8 cellular contexts compared by ENCODE assay signal in genomic region chr1:52602328-52603300, GRCh38. TPM values are rescaled to one million over a fixed set of nuclear protein-coding genes. Genes with fewer than 3 reads are reported as not detected.
A peak's percentile ranks its signal among the peaks of the same experiment; 100 is the strongest.
DNase-seq lines count a peak whose midpoint lies in the region; ATAC-seq, FAIRE-seq and TF ChIP-seq lines count a peak whose summit lies in the region.

GPX7 (plus strand) TSS chr1:52602371; CDS start chr1:52602410, 39 bp downstream.

- no peaks in the 10 kb centered on the region for H3K9me3 Mint-ChIP-seq in immature natural killer cell

- CTCF ChIA-PET in AG04450 (lab: Charles Lee) = interaction anchor here (0.6 kb wide), 1 partner anchor 15 kb away, joined by 8 read pairs; no protein-coding TSS in a partner anchor

- 6 to 11% (median 9%) methylated on average over 63 to 90 of the region's 90 CpGs for WGBS in small intestine, 3 donors

- H3K4me1 ChIP-seq in HAP-1 (peaks cover 22% of the 10 kb centered on the region), small intestine (ENCODE audit: control insufficient read depth in 2 of 2, insufficient read depth in 1 of 2, low read depth in 1 of 2, low read length in 1 of 2) (no peaks in the 10 kb centered on the region)

- H3K4me3 Mint-ChIP-seq in immature natural killer cell = peak within 1 kb of the TSS; percentile 87 to 92 (median 89)

- in situ Hi-C loops in HAP-1 (cut with MboI; ENCODE audit: low sequenced_read_pairs) = no loop called here

- ATAC-seq in HG02678 (IDR thresholded peaks at IDR 0.05; ENCODE audit: unreplicated experiment) = no peak

- POLR2A ChIA-PET in AG04450 (lab: Yijun Ruan, JAX) = no interaction called here

- H3K4me3 ChIP-seq in AG04450 (ENCODE audit: low read depth, low read length) (peak within 1 kb of the TSS; percentile 53), HAP-1 (peak within 1 kb of the TSS; percentile 38), small intestine (ENCODE audit: low read depth in 1 of 2, low read length in 2 of 2) (peak within 1 kb of the TSS; percentile 62 to 64)

- no peaks in the 10 kb centered on the region; the same call in 1 of the 2 replicates for H3K9me3 ChIP-seq in AG04450 (ENCODE audit: control insufficient read depth, insufficient read depth, low read length)
- no peaks in the 10 kb centered on the region for H3K9me3 ChIP-seq in HAP-1
- no peaks in the 10 kb centered on the region for H3K9me3 ChIP-seq in small intestine (ENCODE audit: control insufficient read depth, low read depth)

- peaks cover 5 to 6% (median 5%) of the 10 kb centered on the region in 3 donors for H3K27me3 Mint-ChIP-seq in immature natural killer cell (ENCODE audit: low read depth in 3 of 3)

- peaks cover 4 to 8% (median 7%) of the 10 kb centered on the region in 3 donors for H3K36me3 Mint-ChIP-seq in immature natural killer cell

- TF ChIP-seq CTCF in AG04450 (IDR thresholded peaks at IDR 0.05; ENCODE audit: low read depth, low read length) = no peak
- no peak for TF ChIP-seq CTCF in VCaP (conservative IDR thresholded peaks at IDR 0.05)

- no peaks in the 10 kb centered on the region for H3K27me3 ChIP-seq in AG04450 (ENCODE audit: control insufficient read depth, insufficient read depth, low read length)
- no peaks in the 10 kb centered on the region for H3K27me3 ChIP-seq in HAP-1 (ENCODE audit: low read depth)
- no peaks in the 10 kb centered on the region for H3K27me3 ChIP-seq in small intestine (ENCODE audit: control insufficient read depth in 2 of 2, insufficient read depth in 2 of 2, low read length in 2 of 2)

- H3K27ac Mint-ChIP-seq in immature natural killer cell = peak within 1 kb of the TSS; percentile 85 to 94 (median 92)

- peaks cover 62 to 64% of the 10 kb centered on the region in 2 donors for H3K4me1 Mint-ChIP-seq in immature natural killer cell

- H3K36me3 ChIP-seq in HAP-1 (replicated peaks) (peaks cover 9% of the 10 kb centered on the region), small intestine (ENCODE audit: control insufficient read depth in 2 of 2, insufficient read depth in 2 of 2, low read length in 2 of 2) (no peaks in the 10 kb centered on the region)

- no peak for FAIRE-seq in small intestine (lab: Jason Lieb, UNC)

- DNase-seq in AG04450 (ENCODE audit: low read depth, low spot score) (no peak), HAP-1 (ENCODE audit: low spot score in 2 of 2) (peak; percentile 17 to 66), brain pericyte (ENCODE audit: low read depth, low spot score) (peak; percentile 11), immature natural killer cell (peak; percentile 74 to 79 (median 78)), small intestine (no peak), DMS114 treated with DMSO at 0.1 percent for 48 hours (lab: John Stamatoyannopoulos, UW; ENCODE audit: unreplicated experiment) (no peak)

- H3K27ac ChIP-seq in AG04450 (ENCODE audit: low read depth, low read length) (no peak within 1 kb of the TSS), VCaP (peak within 1 kb of the TSS; percentile 37; the same call in 1 of the 2 replicates), small intestine (ENCODE audit: low read depth in 1 of 2, low read length in 1 of 2) (peak within 1 kb of the TSS in 1 of 2 donors; percentile 71)

RNA-seq across cellular contexts. Expression of gene GPX7, which starts in this region (rescaled TPM):
- 14.1 and 16.9 TPM in 2 replicates for polyA plus RNA-seq in AG04450 (2011; rRNA removed)
- polyA minus RNA-seq in AG04450 (2011; rRNA and poly(A)+ RNA removed) = 6.8 and 9.3 TPM in 2 replicates
- polyA plus RNA-seq in immature natural killer cell = 10 to 100 TPM; 31.2 to 35.6 (median 31.9) TPM
- polyA plus RNA-seq in small intestine = 1 to 10 TPM in 2 of 3 donors, not detected in 1; 1.9 to 4.1 TPM

Comparison
In these comparisons a context has a peak if more than half of its experiments do, and no peak if none do; other contexts are left out.
1. DNase-seq: peak in HAP-1 (2 of 2), brain pericyte (single experiment) and immature natural killer cell (3 of 3); none in AG04450 (single experiment), small intestine (single experiment) and DMS114 treated with DMSO at 0.1 percent for 48 hours (single experiment).
2. Peak in every context shown above with its lines, with median percentiles within 50 percentile points of each other: H3K4me3 ChIP-seq.